Comparison of ENCODE assay signal across 28 cellular contexts in genomic region chr3:13626396-13626795, GRCh38.
"Had no signal": no experiment of that assay in that cellular context is flagged by ENCODE, and none has a peak within 500 bp of the region (broad histone marks: within the 10 kb centered on the region; RNA-seq: fewer than 3 reads in every experiment).

No MANE protein-coding gene starts in this region.

- H3K27ac ChIP-seq: cardiac muscle cell had no signal

- H3K4me3 Mint-ChIP-seq: activated B cell treated with CpG ODN at 0.5 μM for 24 hours; activated CD4-positive, alpha-beta memory T cell treated with anti-CD3 and anti-CD28 coated beads for 36 hours; activated CD4-positive, alpha-beta T cell treated with anti-CD3 and anti-CD28 coated beads, Interleukin-2, amount 10 ng/mL, durations not matched to agents 24 days and 14 days; activated naive CD8-positive, alpha-beta T cell treated with anti-CD3 and anti-CD28 coated beads, Interleukin-2, amount 50 U/mL, for 24 hours; activated T-cell treated with anti-CD3 and anti-CD28 coated beads, Interleukin-2, amount 50 U/mL, for 4 hours; brain; T-helper 1 cell treated with Interleukin-12 subunit alpha and Interleukin-12 subunit beta and Interleukin-4 antibody, amounts not matched to agents 30 μg/mL and 1 μg/mL, for 36 hours had no signal

- H3K4me3 ChIP-seq: cardiac muscle cell had no signal

- H3K27ac Mint-ChIP-seq: activated B cell treated with CpG ODN at 0.5 μM for 24 hours; activated CD4-positive, alpha-beta memory T cell treated with anti-CD3 and anti-CD28 coated beads for 36 hours; activated CD4-positive, alpha-beta T cell treated with anti-CD3 and anti-CD28 coated beads, Interleukin-2, amount 10 ng/mL, durations not matched to agents 24 days and 14 days; activated naive CD8-positive, alpha-beta T cell treated with anti-CD3 and anti-CD28 coated beads, Interleukin-2, amount 50 U/mL, for 24 hours; brain; T-helper 1 cell treated with Interleukin-12 subunit alpha and Interleukin-12 subunit beta and Interleukin-4 antibody, amounts not matched to agents 30 μg/mL and 1 μg/mL, for 36 hours had no signal

- H3K9me3 Mint-ChIP-seq: activated B cell treated with CpG ODN at 0.5 μM for 24 hours; activated CD4-positive, alpha-beta memory T cell treated with anti-CD3 and anti-CD28 coated beads for 36 hours; activated CD4-positive, alpha-beta T cell treated with anti-CD3 and anti-CD28 coated beads, Interleukin-2, amount 10 ng/mL, durations not matched to agents 24 days and 14 days; activated naive CD4-positive, alpha-beta T cell treated with anti-CD3 and anti-CD28 coated beads, Interleukin-2, amount 50 U/mL, for 72 hours; activated naive CD8-positive, alpha-beta T cell treated with anti-CD3 and anti-CD28 coated beads, Interleukin-2, amount 50 U/mL, for 24 hours; activated T-cell treated with anti-CD3 and anti-CD28 coated beads, Interleukin-2, amount 50 U/mL, for 4 hours; brain; T-helper 1 cell treated with Interleukin-12 subunit alpha and Interleukin-12 subunit beta and Interleukin-4 antibody, amounts not matched to agents 30 μg/mL and 1 μg/mL, for 36 hours had no signal

- H3K36me3 Mint-ChIP-seq: activated CD4-positive, alpha-beta memory T cell treated with anti-CD3 and anti-CD28 coated beads for 36 hours; activated naive CD4-positive, alpha-beta T cell treated with anti-CD3 and anti-CD28 coated beads, Interleukin-2, amount 50 U/mL, for 72 hours; brain had no signal

- H3K4me1 Mint-ChIP-seq: activated B cell treated with CpG ODN at 0.5 μM for 24 hours had no signal

- H3K36me3 ChIP-seq: cardiac muscle cell had no signal

- H3K27me3 Mint-ChIP-seq: activated B cell treated with CpG ODN at 0.5 μM for 24 hours; activated CD4-positive, alpha-beta memory T cell treated with anti-CD3 and anti-CD28 coated beads for 36 hours; activated CD4-positive, alpha-beta T cell treated with anti-CD3 and anti-CD28 coated beads, Interleukin-2, amount 10 ng/mL, durations not matched to agents 24 days and 14 days; activated naive CD8-positive, alpha-beta T cell treated with anti-CD3 and anti-CD28 coated beads, Interleukin-2, amount 50 U/mL, for 24 hours had no signal

- DNase-seq: activated B cell treated with CpG ODN at 0.5 μM for 24 hours; activated CD4-positive, alpha-beta memory T cell treated with anti-CD3 and anti-CD28 coated beads for 36 hours; activated CD4-positive, alpha-beta T cell treated with anti-CD3 and anti-CD28 coated beads for 1 hour; activated CD4-positive, alpha-beta T cell treated with anti-CD3 and anti-CD28 coated beads, Interleukin-2, amount 10 ng/mL, durations not matched to agents 24 days and 14 days; activated CD8-positive, alpha-beta memory T cell treated with anti-CD3 and anti-CD28 coated beads for 24 hours; activated effector memory CD4-positive, alpha-beta T cell treated with anti-CD3 and anti-CD28 coated beads, Interleukin-2, amount 50 U/mL, for 16 hours; activated naive CD4-positive, alpha-beta T cell treated with Interleukin-2 at 50 U/mL for 16 hours; activated naive CD8-positive, alpha-beta T cell treated with anti-CD3 and anti-CD28 coated beads, Interleukin-2, amount 50 U/mL, for 24 hours; activated T-cell treated with anti-CD3 and anti-CD28 coated beads, Interleukin-2, amount 50 U/mL, for 4 hours; amniotic stem cell; Kasumi-1; KBM-7; NCI-H1048; NCI-H1417 treated with DMSO at 0.1 percent for 48 hours; NCI-H1694; NCI-H2029; NCI-H2107; NCI-H2171 treated with DMSO at 0.1 percent for 48 hours; NCI-H510A treated with DMSO at 0.1 percent for 48 hours; NCI-H69; NK-92 treated with Interleukin-12 subunit alpha and Interleukin-12 subunit beta, amount 100 ng/mL, for 24 hours; OCI-M1; SHP77 had no signal

- H3K27me3 ChIP-seq: cardiac muscle cell had no signal

- ATAC-seq: activated naive CD4-positive, alpha-beta T cell treated with anti-CD3 and anti-CD28 coated beads, Interleukin-2, amount 50 U/mL, for 72 hours; activated naive CD8-positive, alpha-beta T cell treated with anti-CD3 and anti-CD28 coated beads, Interleukin-2, amount 50 U/mL, for 24 hours; activated T-cell treated with anti-CD3 and anti-CD28 coated beads, Interleukin-2, amount 50 U/mL, for 4 hours; Panc1 had no signal
